ENCODE assay signal across 21 cellular contexts in genomic region chr2:53098323-53099073, GRCh38.
"Had no signal": no experiment of that assay in that cellular context is flagged by ENCODE, and none has a peak within 500 bp of the region (broad histone marks: within the 10 kb centered on the region; RNA-seq: fewer than 3 reads in every experiment).

No MANE protein-coding gene starts in this region.

- H3K4me3 Mint-ChIP-seq: activated naive CD4-positive, alpha-beta T cell treated with anti-CD3 and anti-CD28 coated beads, Interleukin-2, amount 50 U/mL, for 24 hours; effector memory CD8-positive, alpha-beta T cell; natural killer cell treated with Interleukin-12 subunit alpha and Interleukin-12 subunit beta and Interleukin-15 and Interleukin-18, amount 100 ng/mL, for 72 hours; T-helper 17 cell had no signal

- DNase-seq: activated CD4-positive, alpha-beta T cell treated with anti-CD3 and anti-CD28 coated beads for 1 hour; activated CD8-positive, alpha-beta memory T cell treated with anti-CD3 and anti-CD28 coated beads for 24 hours; activated CD8-positive, alpha-beta memory T cell treated with anti-CD3 and anti-CD28 coated beads, Interleukin-2, amount 50 U/mL, for 48 hours; activated effector memory CD4-positive, alpha-beta T cell treated with Interleukin-2 at 50 U/mL for 16 hours; activated T-cell treated with anti-CD3 and anti-CD28 coated beads, Interleukin-2, amount 50 U/mL, for 48 hours; adrenal gland; dermis blood vessel endothelial cell; effector memory CD8-positive, alpha-beta T cell; foreskin fibroblast; stimulated activated CD4-positive, alpha-beta T cell treated with anti-CD3 and anti-CD28 coated beads, Interleukin-1b, Interleukin-23, amount 100 ng/mL, for 48 hours; stimulated activated CD8-positive, alpha-beta memory T cell treated with anti-CD3 and anti-CD28 coated beads, Interleukin-4, amount 100 ng/mL, for 48 hours; stimulated activated naive CD4-positive, alpha-beta T cell; substantia nigra; T-helper 17 cell; tibial artery; WERI-Rb-1 had no signal

- ATAC-seq: effector memory CD8-positive, alpha-beta T cell; natural killer cell treated with Interleukin-12 subunit alpha and Interleukin-12 subunit beta and Interleukin-15 and Interleukin-18, amount 100 ng/mL, for 72 hours; T-helper 17 cell had no signal

- H3K36me3 Mint-ChIP-seq: activated naive CD4-positive, alpha-beta T cell treated with anti-CD3 and anti-CD28 coated beads, Interleukin-2, amount 50 U/mL, for 24 hours; natural killer cell treated with Interleukin-12 subunit alpha and Interleukin-12 subunit beta and Interleukin-15 and Interleukin-18, amount 100 ng/mL, for 72 hours had no signal

- H3K27me3 ChIP-seq: adrenal gland, cardiac muscle cell, tibial artery had no signal

- H3K4me3 ChIP-seq: adrenal gland, cardiac muscle cell, tibial artery had no signal

- H3K4me1 Mint-ChIP-seq: activated naive CD4-positive, alpha-beta T cell treated with anti-CD3 and anti-CD28 coated beads, Interleukin-2, amount 50 U/mL, for 24 hours had no signal

- H3K36me3 ChIP-seq: adrenal gland, cardiac muscle cell, tibial artery, WERI-Rb-1 had no signal

- H3K27ac Mint-ChIP-seq: activated naive CD4-positive, alpha-beta T cell treated with anti-CD3 and anti-CD28 coated beads, Interleukin-2, amount 50 U/mL, for 24 hours; effector memory CD8-positive, alpha-beta T cell; natural killer cell treated with Interleukin-12 subunit alpha and Interleukin-12 subunit beta and Interleukin-15 and Interleukin-18, amount 100 ng/mL, for 72 hours; T-helper 17 cell had no signal

- H3K9me3 Mint-ChIP-seq: activated naive CD4-positive, alpha-beta T cell treated with anti-CD3 and anti-CD28 coated beads, Interleukin-2, amount 50 U/mL, for 24 hours; effector memory CD8-positive, alpha-beta T cell had no signal

- FAIRE-seq: astrocyte, keratinocyte had no signal

- H3K27ac ChIP-seq: adrenal gland, cardiac muscle cell, tibial artery, WERI-Rb-1 had no signal

- H3K9me3 ChIP-seq: adrenal gland, tibial artery had no signal

- H3K27me3 Mint-ChIP-seq: activated naive CD4-positive, alpha-beta T cell treated with anti-CD3 and anti-CD28 coated beads, Interleukin-2, amount 50 U/mL, for 24 hours; effector memory CD8-positive, alpha-beta T cell; natural killer cell treated with Interleukin-12 subunit alpha and Interleukin-12 subunit beta and Interleukin-15 and Interleukin-18, amount 100 ng/mL, for 72 hours; T-helper 17 cell had no signal

- H3K4me1 ChIP-seq: adrenal gland, tibial artery had no signal
